Comparison of ENCODE assay signal across 25 cellular contexts in the genomic region with DNA sequence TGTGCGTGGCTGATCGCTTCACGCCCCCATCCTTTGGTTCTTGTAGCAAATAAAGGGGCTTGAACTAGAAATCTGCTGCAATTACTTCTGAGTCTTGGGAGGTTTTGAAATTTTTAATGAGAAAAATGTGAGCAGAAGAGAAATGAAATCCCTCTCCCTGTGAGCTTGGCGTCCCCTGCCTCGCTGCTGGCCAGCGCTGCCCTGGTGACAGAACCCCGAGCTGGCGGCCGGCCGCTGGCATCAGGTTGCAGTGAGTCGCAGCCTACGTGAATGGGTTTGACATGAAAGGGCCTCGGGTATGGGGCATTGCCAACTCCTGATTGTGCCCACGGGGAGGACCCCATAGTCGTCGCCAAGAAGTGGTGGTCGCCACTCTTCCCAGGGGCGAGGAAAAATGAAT.
"Had no signal": no experiment of that assay in that cellular context is flagged by ENCODE, and none has a peak within 500 bp of the region (broad histone marks: within the 10 kb centered on the region; RNA-seq: fewer than 3 reads in every experiment).

No MANE protein-coding gene starts in this region.

- H3K9me3 ChIP-seq: left ventricle myocardium inferior, neutrophil, psoas muscle, right atrium auricular region, right lobe of liver, transverse colon, upper lobe of right lung had no signal

- H3K4me3 ChIP-seq: hepatocyte, left ventricle myocardium inferior, lung, neural progenitor cell, psoas muscle, right atrium auricular region, right lobe of liver, smooth muscle cell, transverse colon, upper lobe of right lung had no signal

- H3K27ac Mint-ChIP-seq: mesothelial cell of epicardium; naive B cell; natural killer cell; nephron progenitor cell; neural progenitor cell; stimulated activated effector memory CD8-positive, alpha-beta T cell treated with anti-CD3 and anti-CD28 coated beads, Interleukin-12 subunit alpha, Interleukin-12 subunit beta, amount 100 ng/mL, for 72 hours had no signal

- H3K9ac ChIP-seq: neural progenitor cell, parathyroid adenoma had no signal

- H3K4me1 ChIP-seq: neural progenitor cell, parathyroid adenoma, psoas muscle, right atrium auricular region, right lobe of liver, upper lobe of right lung had no signal

- H3K27ac ChIP-seq: hepatocyte, left ventricle myocardium inferior, neural progenitor cell, neutrophil, parathyroid adenoma, psoas muscle, right atrium auricular region, right lobe of liver, transverse colon, upper lobe of right lung had no signal

- H3K4me3 Mint-ChIP-seq: mesothelial cell of epicardium; naive B cell; natural killer cell; nephron progenitor cell; neural progenitor cell; stimulated activated effector memory CD8-positive, alpha-beta T cell treated with anti-CD3 and anti-CD28 coated beads, Interleukin-12 subunit alpha, Interleukin-12 subunit beta, amount 100 ng/mL, for 72 hours; stimulated activated naive CD8-positive, alpha-beta T cell treated with anti-CD3 and anti-CD28 coated beads, Interleukin-15, amount 100 ng/mL, for 72 hours had no signal

- H3K27me3 ChIP-seq: hepatocyte, neural progenitor cell, neutrophil, right atrium auricular region, right lobe of liver, transverse colon had no signal

- H3K9me3 Mint-ChIP-seq: mesothelial cell of epicardium; naive B cell; natural killer cell; nephron progenitor cell; stimulated activated effector memory CD8-positive, alpha-beta T cell treated with anti-CD3 and anti-CD28 coated beads, Interleukin-12 subunit alpha, Interleukin-12 subunit beta, amount 100 ng/mL, for 72 hours; stimulated activated naive CD8-positive, alpha-beta T cell treated with anti-CD3 and anti-CD28 coated beads, Interleukin-15, amount 100 ng/mL, for 72 hours had no signal

- H2AFZ ChIP-seq: hepatocyte, neural progenitor cell, parathyroid adenoma had no signal

- H3K79me2 ChIP-seq: hepatocyte, parathyroid adenoma had no signal

- H3K36me3 ChIP-seq: left ventricle myocardium inferior, neural progenitor cell, neutrophil, right atrium auricular region, right lobe of liver, transverse colon, upper lobe of right lung had no signal

- DNase-seq: islet precursor cell; left ventricle myocardium inferior; mesendoderm; naive B cell; natural killer cell; nephron progenitor cell; occipital lobe; psoas muscle; right lobe of liver; stimulated activated CD4-positive, alpha-beta T cell treated with anti-CD3 and anti-CD28 coated beads, Interleukin-2, amount 100 ng/mL, for 24 hours; stimulated activated CD4-positive, alpha-beta T cell treated with anti-CD3 and anti-CD28 coated beads, Interleukin-4, amount 100 ng/mL, for 1 hour; stimulated activated naive CD4-positive, alpha-beta T cell treated with Interleukin-2 at 50 U/mL for 16 hours; stimulated activated naive CD8-positive, alpha-beta T cell treated with anti-CD3 and anti-CD28 coated beads, Interleukin-15, amount 100 ng/mL, for 72 hours; substantia nigra; transverse colon; upper lobe of right lung had no signal

- H3K4me2 ChIP-seq: hepatocyte, neural progenitor cell, smooth muscle cell had no signal

- H3K4me1 Mint-ChIP-seq: naive B cell; stimulated activated naive CD8-positive, alpha-beta T cell treated with anti-CD3 and anti-CD28 coated beads, Interleukin-15, amount 100 ng/mL, for 72 hours had no signal

- H3K36me3 Mint-ChIP-seq: mesothelial cell of epicardium; naive B cell; natural killer cell; neural progenitor cell; stimulated activated effector memory CD8-positive, alpha-beta T cell treated with anti-CD3 and anti-CD28 coated beads, Interleukin-12 subunit alpha, Interleukin-12 subunit beta, amount 100 ng/mL, for 72 hours had no signal

- ATAC-seq: natural killer cell; psoas muscle; right lobe of liver; stimulated activated effector memory CD8-positive, alpha-beta T cell treated with anti-CD3 and anti-CD28 coated beads, Interleukin-12 subunit alpha, Interleukin-12 subunit beta, amount 100 ng/mL, for 72 hours; stimulated activated naive CD8-positive, alpha-beta T cell treated with anti-CD3 and anti-CD28 coated beads, Interleukin-15, amount 100 ng/mL, for 72 hours; upper lobe of right lung had no signal
